Comparison of ENCODE assay signal across 9 cellular contexts in genomic region chr17:1379930-1380313, GRCh38. TPM values are rescaled to one million over a fixed set of nuclear protein-coding genes. Genes with fewer than 3 reads are reported as not detected.
DNase-seq lines count a peak whose midpoint lies in the region; ATAC-seq and TF ChIP-seq lines count a peak whose summit lies in the region.
"Had no signal": no experiment of that assay in that cellular context is flagged by ENCODE, and none has a peak within 500 bp of the region (broad histone marks: within the 10 kb centered on the region; RNA-seq: fewer than 3 reads in every experiment).

No MANE protein-coding gene starts in this region.

- intact Hi-C loops in CD4-positive, alpha-beta T cell (cut with DNase I, micrococcal nuclease) = loop anchor here in 1 of 2 experiments (2.0 kb wide), 1 partner anchor 15 kb away; no protein-coding TSS in a partner anchor
- intact Hi-C loops in naive thymus-derived CD4-positive, alpha-beta T cell (cut with micrococcal nuclease) = no loop called here

- H3K9me2 ChIP-seq in GM23248 (ENCODE audit: insufficient read depth) = no peaks in the 10 kb centered on the region

- H3K27me3 Mint-ChIP-seq in CD4-positive, alpha-beta T cell = no peaks in the 10 kb centered on the region
- no peaks in the 10 kb centered on the region for H3K27me3 Mint-ChIP-seq in activated naive CD8-positive, alpha-beta T cell treated with anti-CD3 and anti-CD28 coated beads, Interleukin-2, amount 10 ng/mL, durations not matched to agents 7 days and 5 days
- no peaks in the 10 kb centered on the region for H3K27me3 Mint-ChIP-seq in naive thymus-derived CD4-positive, alpha-beta T cell

- peaks cover 30% of the 10 kb centered on the region for H3K36me3 Mint-ChIP-seq in CD4-positive, alpha-beta T cell (ENCODE audit: low read depth)
- peaks cover 1% of the 10 kb centered on the region for H3K36me3 Mint-ChIP-seq in activated naive CD8-positive, alpha-beta T cell treated with anti-CD3 and anti-CD28 coated beads, Interleukin-2, amount 10 ng/mL, durations not matched to agents 7 days and 5 days
- peaks cover 0 to 5% (median 0%) of the 10 kb centered on the region in 5 donors for H3K36me3 Mint-ChIP-seq in naive thymus-derived CD4-positive, alpha-beta T cell

- no peaks in the 10 kb centered on the region for H3K9me3 ChIP-seq in CD4-positive, alpha-beta T cell (ENCODE audit: control insufficient read depth, low read length)
- no peaks in the 10 kb centered on the region for H3K9me3 ChIP-seq in GM23248 (ENCODE audit: low read depth)
- H3K9me3 ChIP-seq in naive thymus-derived CD4-positive, alpha-beta T cell (ENCODE audit: control insufficient read depth in 2 of 3, low read length in 3 of 3) = no peaks in the 10 kb centered on the region

- H3K9ac ChIP-seq in GM23248 = peak overlapping the region; percentile 10; the same call in 1 of the 2 replicates

- H3K36me3 ChIP-seq in GM23248 (ENCODE audit: low read depth) = no peaks in the 10 kb centered on the region
- H3K36me3 ChIP-seq in naive thymus-derived CD4-positive, alpha-beta T cell (ENCODE audit: control insufficient read depth in 2 of 3, insufficient read depth in 3 of 3, low read length in 3 of 3) = peaks cover 0 to 4% (median 0%) of the 10 kb centered on the region in 3 experiments
- H3K36me3 ChIP-seq in H7 (replicated peaks; ENCODE audit: control insufficient read depth, insufficient read depth, low read length) = peaks cover 2% of the 10 kb centered on the region; the same call in 1 of the 2 replicates

- WGBS in GM23248 (ENCODE audit: low coverage in 1 of 2, low lambda C conversion rate in 2 of 2, missing lambda C conversion rate in 2 of 2), 2 experiments = 42 to 47% methylated on average over 10 of the region's 10 CpGs

- peaks cover 57% of the 10 kb centered on the region for H3F3A ChIP-seq in GM23248 (ENCODE audit: insufficient read depth)

- peak overlapping the region; percentile 27 for H3K4me3 Mint-ChIP-seq in CD4-positive, alpha-beta T cell
- H3K4me3 Mint-ChIP-seq in activated naive CD8-positive, alpha-beta T cell treated with anti-CD3 and anti-CD28 coated beads, Interleukin-2, amount 10 ng/mL, durations not matched to agents 7 days and 5 days = no peak overlapping the region
- peak overlapping the region in 9 of 10 donors; percentile 16 to 81 (median 55) for H3K4me3 Mint-ChIP-seq in naive thymus-derived CD4-positive, alpha-beta T cell

- in situ Hi-C loops in GM23248 (cut with MboI) = no loop called here

- no peaks in the 10 kb centered on the region for H3K27me3 ChIP-seq in CD4-positive, alpha-beta T cell (ENCODE audit: control insufficient read depth, insufficient read depth, low read length)
- H3K27me3 ChIP-seq in GM23248 (replicated peaks; ENCODE audit: insufficient read depth) = no peaks in the 10 kb centered on the region
- H3K27me3 ChIP-seq in naive thymus-derived CD4-positive, alpha-beta T cell (ENCODE audit: control insufficient read depth in 2 of 2, insufficient read depth in 2 of 2, low read length in 2 of 2) = no peaks in the 10 kb centered on the region
- H3K27me3 ChIP-seq in H7 (ENCODE audit: control insufficient read depth, insufficient read depth, low read length) = no peaks in the 10 kb centered on the region

- POLR2A ChIA-PET in CD4-positive, alpha-beta T cell (lab: Charles Lee) = interaction anchor here (0.9 to 1.7 kb wide), 6 partner anchors 10 to 136 kb away, joined by 3 to 9 read pairs (median 4); partner anchors contain the start of gene INPP5K
- POLR2A ChIA-PET in activated naive CD8-positive, alpha-beta T cell treated with anti-CD3 and anti-CD28 coated beads, Interleukin-2, amount 10 ng/mL, durations not matched to agents 7 days and 5 days (lab: Charles Lee) = interaction anchor here (1.4 kb wide), 1 partner anchor 12 kb away, joined by 5 read pairs; no protein-coding TSS in a partner anchor
- POLR2A ChIA-PET in naive thymus-derived CD4-positive, alpha-beta T cell (lab: Charles Lee) = interaction anchor here (0.6 to 1.5 kb wide), 4 partner anchors 14 to 386 kb away, joined by 3 to 5 read pairs (median 4); no protein-coding TSS in a partner anchor

- H3K9me3 Mint-ChIP-seq in CD4-positive, alpha-beta T cell = no peaks in the 10 kb centered on the region
- H3K9me3 Mint-ChIP-seq in activated naive CD8-positive, alpha-beta T cell treated with anti-CD3 and anti-CD28 coated beads, Interleukin-2, amount 10 ng/mL, durations not matched to agents 7 days and 5 days = no peaks in the 10 kb centered on the region
- no peaks in the 10 kb centered on the region for H3K9me3 Mint-ChIP-seq in naive thymus-derived CD4-positive, alpha-beta T cell

- H3K27ac ChIP-seq in CD4-positive, alpha-beta T cell (ENCODE audit: low read depth, low read length) = peak overlapping the region; percentile 41
- H3K27ac ChIP-seq in GM23248 = peak overlapping the region; percentile 31
- no peak overlapping the region for H3K27ac ChIP-seq in naive thymus-derived CD4-positive, alpha-beta T cell (ENCODE audit: low read depth, low read length)
- no peak overlapping the region for H3K27ac ChIP-seq in caudate nucleus (ENCODE audit: low read depth, low read length)

- H3K4me2 ChIP-seq in GM23248 (ENCODE audit: unreplicated experiment) = peak overlapping the region; percentile 2

- H2AFZ ChIP-seq in GM23248 = no peak overlapping the region

- H4K20me1 ChIP-seq in GM23248 (ENCODE audit: insufficient read depth) = peaks cover 89% of the 10 kb centered on the region

- peak; percentile 62 for ATAC-seq in CD4-positive, alpha-beta T cell (ENCODE audit: poor library complexity)
- ATAC-seq in activated naive CD8-positive, alpha-beta T cell treated with anti-CD3 and anti-CD28 coated beads, Interleukin-2, amount 10 ng/mL, durations not matched to agents 7 days and 5 days (ENCODE audit: low read depth) = peak; percentile 12
- peak; percentile 71 for ATAC-seq in naive thymus-derived CD4-positive, alpha-beta T cell
- no peak for ATAC-seq in HG03045 (IDR thresholded peaks at IDR 0.05; ENCODE audit: unreplicated experiment)

- peaks cover 100% of the 10 kb centered on the region for H3K79me2 ChIP-seq in GM23248 (ENCODE audit: insufficient read depth)

- H3K4me1 ChIP-seq in GM23248 (ENCODE audit: insufficient read depth) = peaks cover 62% of the 10 kb centered on the region
- peaks cover 65 to 67% of the 10 kb centered on the region in 2 donors for H3K4me1 ChIP-seq in naive thymus-derived CD4-positive, alpha-beta T cell (ENCODE audit: control insufficient read depth in 2 of 2, insufficient read depth in 2 of 2, low read length in 2 of 2)

- CTCF ChIA-PET in CD4-positive, alpha-beta T cell (lab: Charles Lee) = interaction anchor here (1.0 to 2.9 kb wide), 3 partner anchors 14 to 105 kb away, joined by 3 to 24 read pairs (median 6); no protein-coding TSS in a partner anchor
- CTCF ChIA-PET in naive thymus-derived CD4-positive, alpha-beta T cell (lab: Charles Lee) = interaction anchor here (0.6 to 1.3 kb wide), 3 partner anchors 14 to 60 kb away, joined by 3 to 5 read pairs (median 4); no protein-coding TSS in a partner anchor

- no peak for TF ChIP-seq CTCF in CD4-positive, alpha-beta T cell (IDR thresholded peaks at IDR 0.05)

- peaks cover 72% of the 10 kb centered on the region for H3K4me1 Mint-ChIP-seq in CD4-positive, alpha-beta T cell (ENCODE audit: low read depth)
- peaks cover 51% of the 10 kb centered on the region for H3K4me1 Mint-ChIP-seq in activated naive CD8-positive, alpha-beta T cell treated with anti-CD3 and anti-CD28 coated beads, Interleukin-2, amount 10 ng/mL, durations not matched to agents 7 days and 5 days
- H3K4me1 Mint-ChIP-seq in naive thymus-derived CD4-positive, alpha-beta T cell = peaks cover 64 to 85% (median 68%) of the 10 kb centered on the region in 7 donors

- no peak overlapping the region for H3K4me3 ChIP-seq in GM23248
- H3K4me3 ChIP-seq in naive thymus-derived CD4-positive, alpha-beta T cell (ENCODE audit: low read length) = no peak overlapping the region
- H3K4me3 ChIP-seq in H7 (ENCODE audit: insufficient read depth, low read depth, low read length) = no peak overlapping the region

- peak overlapping the region; percentile 74 for H3K27ac Mint-ChIP-seq in CD4-positive, alpha-beta T cell
- peak overlapping the region; percentile 47 for H3K27ac Mint-ChIP-seq in activated naive CD8-positive, alpha-beta T cell treated with anti-CD3 and anti-CD28 coated beads, Interleukin-2, amount 10 ng/mL, durations not matched to agents 7 days and 5 days
- H3K27ac Mint-ChIP-seq in naive thymus-derived CD4-positive, alpha-beta T cell = peak overlapping the region; percentile 53 to 89 (median 83)

- DNase-seq in CD4-positive, alpha-beta T cell = no peak
- DNase-seq in GM23248 = peak; percentile 50
- no peak for DNase-seq in activated naive CD8-positive, alpha-beta T cell treated with anti-CD3 and anti-CD28 coated beads, Interleukin-2, amount 10 ng/mL, durations not matched to agents 7 days and 5 days
- peak in 1 of 9 donors; percentile 35 for DNase-seq in naive thymus-derived CD4-positive, alpha-beta T cell
- DNase-seq in caudate nucleus (lab: John Stamatoyannopoulos, UW) = no peak
- no peak for DNase-seq in COR-L47 (lab: John Stamatoyannopoulos, UW)
- DNase-seq in H7 = no peak
- DNase-seq: NCI-H2029 had no signal

RNA-seq across cellular contexts. Expression of gene YWHAE, which starts 20.1 kb away (rescaled TPM):
- 100 to 1,000 TPM; 116 to 133 TPM for total RNA-seq in CD4-positive, alpha-beta T cell
- 255 and 287 TPM in 2 replicates for total RNA-seq in GM23248 (2014; rRNA removed; shearing (Covaris generic))
- 599 and 605 TPM in 2 replicates for polyA plus RNA-seq in GM23248 (2016; fragmentation: Nextera tagmentation; extraction: Ambion mirVana)
- total RNA-seq in activated naive CD8-positive, alpha-beta T cell treated with anti-CD3 and anti-CD28 coated beads, Interleukin-2, amount 10 ng/mL, durations not matched to agents 7 days and 5 days = 100 to 1,000 TPM; 272 to 287 TPM
- total RNA-seq in naive thymus-derived CD4-positive, alpha-beta T cell = 100 to 1,000 TPM; 119 to 317 (median 127) TPM
- polyA plus RNA-seq in naive thymus-derived CD4-positive, alpha-beta T cell = 10 to 100 TPM; 30.6 to 37.3 TPM
- 303 and 330 TPM in 2 replicates for total RNA-seq in H7 (2014; rRNA removed; shearing (Covaris generic))

Comparison
In these comparisons a context has a peak if more than half of its experiments do, and no peak if none do; other contexts are left out.
1. H3K27ac ChIP-seq: peak in CD4-positive, alpha-beta T cell (single experiment) and GM23248 (single experiment); none in naive thymus-derived CD4-positive, alpha-beta T cell (single experiment) and caudate nucleus (single experiment).
2. Peak in every context shown above with its lines, with median percentiles within 50 percentile points of each other: H3K27ac Mint-ChIP-seq.